ENCODE assay signal across 21 cellular contexts in the genomic region with DNA sequence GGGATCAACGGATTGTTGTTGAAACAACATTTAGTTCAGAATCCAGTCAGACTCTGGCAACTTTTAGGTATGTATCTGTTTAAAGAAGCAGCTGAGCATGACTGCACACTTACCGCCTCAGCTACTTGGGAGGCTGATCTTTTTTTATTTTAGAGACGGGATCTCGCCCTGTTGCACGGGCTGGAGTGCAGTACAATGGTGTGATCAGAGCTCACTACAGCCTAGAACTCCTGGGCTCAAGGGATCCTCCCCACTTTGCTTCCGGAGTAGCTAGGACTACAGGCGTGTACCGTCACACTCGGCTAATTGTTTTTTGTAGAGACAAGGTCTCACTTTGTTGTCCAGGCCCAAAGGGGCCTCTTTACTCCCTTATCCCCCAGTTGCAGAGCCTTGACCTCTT. TPM values are rescaled to one million over a fixed set of nuclear protein-coding genes. Genes with fewer than 3 reads are reported as not detected.
DNase-seq lines count a peak whose midpoint lies in the region; ATAC-seq and TF ChIP-seq lines count a peak whose summit lies in the region.
"Had no signal": no experiment of that assay in that cellular context is flagged by ENCODE, and none has a peak within 500 bp of the region (broad histone marks: within the 10 kb centered on the region; RNA-seq: fewer than 3 reads in every experiment).

No MANE protein-coding gene starts in this region.

- H3K27me3 Mint-ChIP-seq in activated CD4-positive, alpha-beta T cell treated with anti-CD3 and anti-CD28 coated beads, Interleukin-2, amount 10 ng/mL, durations not matched to agents 7 days and 5 days = no peaks in the 10 kb centered on the region
- H3K27me3 Mint-ChIP-seq in central memory CD8-positive, alpha-beta T cell = no peaks in the 10 kb centered on the region
- H3K27me3 Mint-ChIP-seq in neural progenitor cell (ENCODE audit: insufficient read depth, low read depth) = peaks cover 6% of the 10 kb centered on the region
- H3K27me3 Mint-ChIP-seq: memory B cell had no signal

- H4K20me1 ChIP-seq in OCI-LY1 (ENCODE audit: insufficient read depth, low read length) (no peaks in the 10 kb centered on the region), neural progenitor cell (ENCODE audit: low read depth) (peaks cover 39% of the 10 kb centered on the region)

- H3K4me2 ChIP-seq in OCI-LY1 (ENCODE audit: low read length) (peak overlapping the region; percentile 42; the same call in 1 of the 2 replicates), neural progenitor cell (no peak overlapping the region)

- peak overlapping the region; percentile 30; the same call in 1 of the 2 replicates for H3K9ac ChIP-seq in OCI-LY1 (ENCODE audit: low read length)
- H3K9ac ChIP-seq in neural progenitor cell = no peak overlapping the region

- H3K27ac ChIP-seq in OCI-LY1 (ENCODE audit: low read depth, low read length, poor library complexity, severe bottlenecking) (peak overlapping the region; percentile 64), neural progenitor cell (no peak overlapping the region)
- H3K27ac ChIP-seq: A549, tibial artery had no signal

- H3K9me3 ChIP-seq in OCI-LY1 (ENCODE audit: low read length) (no peaks in the 10 kb centered on the region), neural progenitor cell (ENCODE audit: low read depth) (no peaks in the 10 kb centered on the region)
- H3K9me3 ChIP-seq: A549, tibial artery had no signal

- H3K79me2 ChIP-seq in OCI-LY1 (ENCODE audit: insufficient read depth, low read length) = peaks cover 14% of the 10 kb centered on the region
- peaks cover 49% of the 10 kb centered on the region for H3K79me2 ChIP-seq in neural progenitor cell (ENCODE audit: low read depth)

- H3K4me3 ChIP-seq in OCI-LY1 (ENCODE audit: low read depth, low read length, poor library complexity, severe bottlenecking) (peak overlapping the region; percentile 17), neural progenitor cell (no peak overlapping the region)
- H3K4me3 ChIP-seq: A549, tibial artery had no signal

- H3K4me1 ChIP-seq in OCI-LY1 (ENCODE audit: insufficient read depth, low read length, severe bottlenecking) = peaks cover 45% of the 10 kb centered on the region
- H3K4me1 ChIP-seq in neural progenitor cell = peaks cover 13% of the 10 kb centered on the region

- no peak for ATAC-seq in central memory CD8-positive, alpha-beta T cell (replicated peaks; ENCODE audit: extremely low read depth, poor library complexity, severe bottlenecking)
- ATAC-seq: A549, PC-3 had no signal

- no peak for DNase-seq in activated CD4-positive, alpha-beta T cell treated with anti-CD3 and anti-CD28 coated beads, Interleukin-2, amount 10 ng/mL, durations not matched to agents 7 days and 5 days
- DNase-seq in activated CD4-positive, alpha-beta T cell treated with anti-CD3 and anti-CD28 coated beads, Interleukin-2, amount 50 U/mL, for 4 hours = no peak
- DNase-seq in central memory CD8-positive, alpha-beta T cell (ENCODE audit: low spot score in 2 of 2) = no peak
- no peak for DNase-seq in neural progenitor cell (ENCODE audit: low spot score)
- no peak for DNase-seq in RPMI8226
- no peak for DNase-seq in NCI-H2227 treated with DMSO at 0.1 percent for 48 hours (lab: John Stamatoyannopoulos, UW)
- no peak for DNase-seq in NCI-H1694 (lab: John Stamatoyannopoulos, UW)
- DNase-seq: activated CD4-positive, alpha-beta T cell treated with anti-CD3 and anti-CD28 coated beads, Interleukin-2, amount 50 U/mL, for 1 hour; DMS79 treated with DMSO at 0.1 percent for 48 hours; foreskin fibroblast; hippocampal formation; Karpas-422; NCI-H1048; NCI-H2107; NCI-H526 treated with DMSO at 0.1 percent for 48 hours; PC-3; tibial artery had no signal

- H3K4me1 Mint-ChIP-seq in activated CD4-positive, alpha-beta T cell treated with anti-CD3 and anti-CD28 coated beads, Interleukin-2, amount 10 ng/mL, durations not matched to agents 7 days and 5 days = peaks cover 36% of the 10 kb centered on the region
- peaks cover 16% of the 10 kb centered on the region for H3K4me1 Mint-ChIP-seq in central memory CD8-positive, alpha-beta T cell
- peaks cover 17% of the 10 kb centered on the region for H3K4me1 Mint-ChIP-seq in neural progenitor cell

- no peaks in the 10 kb centered on the region for H3K9me3 Mint-ChIP-seq in activated CD4-positive, alpha-beta T cell treated with anti-CD3 and anti-CD28 coated beads, Interleukin-2, amount 10 ng/mL, durations not matched to agents 7 days and 5 days
- H3K9me3 Mint-ChIP-seq in central memory CD8-positive, alpha-beta T cell = no peaks in the 10 kb centered on the region
- no peaks in the 10 kb centered on the region for H3K9me3 Mint-ChIP-seq in neural progenitor cell
- H3K9me3 Mint-ChIP-seq: activated T-helper 1 cell treated with anti-CD3 and anti-CD28 coated beads, Interleukin-12 subunit alpha, Interleukin-12 subunit beta, Interleukin-2, Interleukin-4 antibody, amounts not matched to agents 30 ng/mL and 10 ng/mL and 1 ng/mL, durations not matched to agents 14 hours and 24 hours and 36 hours; memory B cell had no signal

- H3K27me3 ChIP-seq in OCI-LY1 (ENCODE audit: insufficient read depth, low read length) (no peaks in the 10 kb centered on the region), neural progenitor cell (peaks cover 7% of the 10 kb centered on the region)
- H3K27me3 ChIP-seq: tibial artery had no signal

- peak overlapping the region; percentile 6 for H3K4me3 Mint-ChIP-seq in activated CD4-positive, alpha-beta T cell treated with anti-CD3 and anti-CD28 coated beads, Interleukin-2, amount 10 ng/mL, durations not matched to agents 7 days and 5 days
- H3K4me3 Mint-ChIP-seq in central memory CD8-positive, alpha-beta T cell = no peak overlapping the region
- H3K4me3 Mint-ChIP-seq in neural progenitor cell = peak overlapping the region; percentile 52

- TF ChIP-seq CTCF in OCI-LY1 (IDR thresholded peaks at IDR 0.05; ENCODE audit: low read length) (no peak), neural progenitor cell (IDR thresholded peaks at IDR 0.05) (no peak)

- H3F3A ChIP-seq in OCI-LY1 (ENCODE audit: insufficient read depth, low read length) (no peaks in the 10 kb centered on the region), neural progenitor cell (ENCODE audit: low read depth) (peaks cover 14% of the 10 kb centered on the region)

- no peak overlapping the region for H2AFZ ChIP-seq in OCI-LY1 (ENCODE audit: low read length)
- no peak overlapping the region for H2AFZ ChIP-seq in neural progenitor cell (replicated peaks)

- H3K36me3 ChIP-seq in OCI-LY1 (ENCODE audit: insufficient read depth, low read length) = peaks cover 43% of the 10 kb centered on the region
- peaks cover 3% of the 10 kb centered on the region for H3K36me3 ChIP-seq in neural progenitor cell

- CTCF ChIA-PET in activated CD4-positive, alpha-beta T cell treated with anti-CD3 and anti-CD28 coated beads, Interleukin-2, amount 10 ng/mL, durations not matched to agents 7 days and 5 days (lab: Charles Lee) = interaction anchor here (1.7 kb wide), 1 partner anchor 55 kb away, joined by 3 read pairs; no protein-coding TSS in a partner anchor

- no peak overlapping the region for H3K27ac Mint-ChIP-seq in activated CD4-positive, alpha-beta T cell treated with anti-CD3 and anti-CD28 coated beads, Interleukin-2, amount 10 ng/mL, durations not matched to agents 7 days and 5 days
- peak overlapping the region; percentile 16 for H3K27ac Mint-ChIP-seq in central memory CD8-positive, alpha-beta T cell (ENCODE audit: low read depth)
- no peak overlapping the region for H3K27ac Mint-ChIP-seq in neural progenitor cell
- H3K27ac Mint-ChIP-seq: memory B cell had no signal

- H3K36me3 Mint-ChIP-seq in activated CD4-positive, alpha-beta T cell treated with anti-CD3 and anti-CD28 coated beads, Interleukin-2, amount 10 ng/mL, durations not matched to agents 7 days and 5 days (ENCODE audit: low read depth) = peaks cover 18% of the 10 kb centered on the region
- H3K36me3 Mint-ChIP-seq in central memory CD8-positive, alpha-beta T cell (ENCODE audit: insufficient read depth) = peaks cover 35% of the 10 kb centered on the region
- peaks cover 11% of the 10 kb centered on the region for H3K36me3 Mint-ChIP-seq in neural progenitor cell

- no peaks in the 10 kb centered on the region for H3K9me2 ChIP-seq in OCI-LY1 (ENCODE audit: low read depth, low read length)

- POLR2A ChIA-PET in activated CD4-positive, alpha-beta T cell treated with anti-CD3 and anti-CD28 coated beads, Interleukin-2, amount 10 ng/mL, durations not matched to agents 7 days and 5 days (lab: Charles Lee) = no interaction called here

RNA-seq across cellular contexts. Expression of a gene that starts 2.3 kb away (rescaled TPM):
- 100 to 1,000 TPM in 1 of 2 experiments, 10 to 100 TPM in 1; 88.3 to 101 TPM for total RNA-seq in activated CD4-positive, alpha-beta T cell treated with anti-CD3 and anti-CD28 coated beads, Interleukin-2, amount 10 ng/mL, durations not matched to agents 7 days and 5 days
- total RNA-seq in neural progenitor cell (ENCODE audit: low replicate concordance) = 122 and 240 TPM in 2 replicates

RNA-seq across cellular contexts. Expression of a gene that starts 20.2 kb away (rescaled TPM):
- 100 to 1,000 TPM; 158 to 178 TPM for total RNA-seq in activated CD4-positive, alpha-beta T cell treated with anti-CD3 and anti-CD28 coated beads, Interleukin-2, amount 10 ng/mL, durations not matched to agents 7 days and 5 days
- 47.3 and 68.1 TPM in 2 replicates for total RNA-seq in neural progenitor cell (ENCODE audit: low replicate concordance)

RNA-seq across cellular contexts. Expression of a gene that starts 50.0 kb away (rescaled TPM):
- total RNA-seq in activated CD4-positive, alpha-beta T cell treated with anti-CD3 and anti-CD28 coated beads, Interleukin-2, amount 10 ng/mL, durations not matched to agents 7 days and 5 days = 1,000 to 10,000 TPM; 1,763 to 2,076 TPM
- 1,914 and 5,602 TPM in 2 replicates for total RNA-seq in neural progenitor cell (ENCODE audit: low replicate concordance)
